Comparison of ENCODE assay signal across 8 cellular contexts in genomic region chr7:25028370-25028971, GRCh38. TPM values are rescaled to one million over a fixed set of nuclear protein-coding genes. Genes with fewer than 3 reads are reported as not detected.
DNase-seq lines count a peak whose midpoint lies in the region; ATAC-seq and TF ChIP-seq lines count a peak whose summit lies in the region.

No MANE protein-coding gene starts in this region.

- H3K27ac Mint-ChIP-seq in activated CD4-positive, alpha-beta memory T cell treated with anti-CD3 and anti-CD28 coated beads, Interleukin-2, amount 10 ng/mL, durations not matched to agents 7 days and 5 days: peak overlapping the region; percentile 81

- no peaks in the 10 kb centered on the region for H3K27me3 ChIP-seq in WERI-Rb-1 (ENCODE audit: insufficient read depth, low read depth, severe bottlenecking)

- H3K36me3 Mint-ChIP-seq in activated CD4-positive, alpha-beta memory T cell treated with anti-CD3 and anti-CD28 coated beads, Interleukin-2, amount 10 ng/mL, durations not matched to agents 7 days and 5 days (ENCODE audit: low read depth): peaks cover 4% of the 10 kb centered on the region

- no peak overlapping the region for H3K4me3 ChIP-seq in WERI-Rb-1 (ENCODE audit: low read depth, low read length)

- CTCF ChIA-PET in activated CD4-positive, alpha-beta memory T cell treated with anti-CD3 and anti-CD28 coated beads, Interleukin-2, amount 10 ng/mL, durations not matched to agents 7 days and 5 days (lab: Charles Lee): interaction anchor here (1.0 to 2.3 kb wide), 9 partner anchors 11 to 216 kb away, joined by 3 to 11 read pairs (median 7); no protein-coding TSS in a partner anchor

- no peak overlapping the region for H3K27ac ChIP-seq in WERI-Rb-1

- ATAC-seq in HG02840 (IDR thresholded peaks at IDR 0.05; ENCODE audit: low FRiP score, unreplicated experiment) (no peak), HG03175 (IDR thresholded peaks at IDR 0.05; ENCODE audit: unreplicated experiment) (no peak), HG03565 (IDR thresholded peaks at IDR 0.05; ENCODE audit: unreplicated experiment) (no peak)

- peaks cover 17% of the 10 kb centered on the region for H3K27me3 Mint-ChIP-seq in activated CD4-positive, alpha-beta memory T cell treated with anti-CD3 and anti-CD28 coated beads, Interleukin-2, amount 10 ng/mL, durations not matched to agents 7 days and 5 days

- DNase-seq in AG09319 (ENCODE audit: extremely low read depth, low read depth): peak; percentile 31
- peak; percentile 90 for DNase-seq in LHCN-M2 (ENCODE audit: low read depth)
- peak; percentile 27 for DNase-seq in activated CD4-positive, alpha-beta memory T cell treated with anti-CD3 and anti-CD28 coated beads, Interleukin-2, amount 10 ng/mL, durations not matched to agents 7 days and 5 days
- peak; percentile 74 for DNase-seq in hepatic stellate cell (ENCODE audit: low spot score)
- DNase-seq in WERI-Rb-1: no peak

- POLR2A ChIA-PET in activated CD4-positive, alpha-beta memory T cell treated with anti-CD3 and anti-CD28 coated beads, Interleukin-2, amount 10 ng/mL, durations not matched to agents 7 days and 5 days (lab: Charles Lee): interaction anchor here (0.5 to 4.4 kb wide), 9 partner anchors 10 to 207 kb away, joined by 3 to 49 read pairs (median 4); partner anchors contain the start of genes CYCS and OSBPL3

- no peaks in the 10 kb centered on the region for H3K36me3 ChIP-seq in WERI-Rb-1

- peaks cover 49% of the 10 kb centered on the region for H3K4me1 Mint-ChIP-seq in activated CD4-positive, alpha-beta memory T cell treated with anti-CD3 and anti-CD28 coated beads, Interleukin-2, amount 10 ng/mL, durations not matched to agents 7 days and 5 days

- H3K9me3 ChIP-seq in WERI-Rb-1 (ENCODE audit: severe bottlenecking): no peaks in the 10 kb centered on the region

- TF ChIP-seq CTCF in AG09319 (IDR thresholded peaks at IDR 0.05; ENCODE audit: low read depth, low read length): no peak
- no peak for TF ChIP-seq CTCF in WERI-Rb-1 (IDR thresholded peaks at IDR 0.05; ENCODE audit: low read depth, low read length)

- H3K9me3 Mint-ChIP-seq in activated CD4-positive, alpha-beta memory T cell treated with anti-CD3 and anti-CD28 coated beads, Interleukin-2, amount 10 ng/mL, durations not matched to agents 7 days and 5 days: no peaks in the 10 kb centered on the region

- peak overlapping the region; percentile 2 for H3K4me3 Mint-ChIP-seq in activated CD4-positive, alpha-beta memory T cell treated with anti-CD3 and anti-CD28 coated beads, Interleukin-2, amount 10 ng/mL, durations not matched to agents 7 days and 5 days

RNA-seq across cellular contexts. Expression of gene OSBPL3, which starts 48.5 kb away (rescaled TPM):
- total RNA-seq in LHCN-M2 (2014; rRNA removed): 41.2 and 48.7 TPM in 2 replicates
- 12.6 TPM for polyA plus RNA-seq in LHCN-M2 (2012)
- total RNA-seq in activated CD4-positive, alpha-beta memory T cell treated with anti-CD3 and anti-CD28 coated beads, Interleukin-2, amount 10 ng/mL, durations not matched to agents 7 days and 5 days: 10 to 100 TPM; 90.3 to 99.9 TPM
